26 cellular contexts compared by ENCODE assay signal in genomic region chr10:99965700-99966099, GRCh38. TPM values are rescaled to one million over a fixed set of nuclear protein-coding genes. Genes with fewer than 3 reads are reported as not detected.
A peak's percentile ranks its signal among the peaks of the same experiment; 100 is the strongest.
DNase-seq lines count a peak whose midpoint lies in the region; ATAC-seq, FAIRE-seq and TF ChIP-seq lines count a peak whose summit lies in the region.
"Had no signal": no experiment of that assay in that cellular context is flagged by ENCODE, and none has a peak within 500 bp of the region (broad histone marks: within the 10 kb centered on the region; RNA-seq: fewer than 3 reads in every experiment).

No MANE protein-coding gene starts in this region.

- intact Hi-C loops in Panc1 (cut with micrococcal nuclease; ENCODE audit: unreplicated experiment) = loop anchor here (5.0 kb wide), 1 partner anchor 118 kb away; no protein-coding TSS in a partner anchor

- no peak overlapping the region for H3K4me3 ChIP-seq in GM23248
- H3K4me3 ChIP-seq in Panc1 (ENCODE audit: low read depth in 2 of 2, low read length in 2 of 2) = no peak overlapping the region
- H3K4me3 ChIP-seq in mesenchymal stem cell (ENCODE audit: insufficient read depth in 1 of 2, low read depth in 1 of 2, low read length in 2 of 2) = no peak overlapping the region
- no peak overlapping the region for H3K4me3 ChIP-seq in MG63
- H3K4me3 ChIP-seq: BLaER1 treated with 17β-estradiol and CSF1 and Interleukin-3, amounts not matched to agents 10 nM and 100 nM; HAP-1; mucosa of descending colon; SJCRH30 had no signal

- no TSS peak for BruUV-seq in Panc1 (replicated peaks; lab: Mats Ljungman, UMichigan)

- H2BK15ac ChIP-seq in mesenchymal stem cell (ENCODE audit: low read depth, poor library complexity, severe bottlenecking) = peak overlapping the region; percentile 48

- POLR2A ChIA-PET in Panc1 (lab: Charles Lee) = interaction anchor here (0.5 to 0.7 kb wide), 3 partner anchors 12 to 49 kb away, joined by 3 to 5 read pairs (median 4); no protein-coding TSS in a partner anchor

- H3K9ac ChIP-seq in GM23248 = peak overlapping the region; percentile 25
- H3K9ac ChIP-seq in mesenchymal stem cell (ENCODE audit: low read length) = peak overlapping the region; percentile 9
- H3K9ac ChIP-seq: BLaER1 treated with 17β-estradiol and CSF1 and Interleukin-3, amounts not matched to agents 10 nM and 100 nM had no signal

- H3K27ac ChIP-seq in GM23248 = peak overlapping the region; percentile 66
- H3K27ac ChIP-seq in Panc1 (ENCODE audit: low read length) = peak overlapping the region; percentile 82
- peak overlapping the region; percentile 49 for H3K27ac ChIP-seq in mesenchymal stem cell (ENCODE audit: low read length, poor library complexity, severe bottlenecking)
- H3K27ac ChIP-seq: BLaER1 treated with 17β-estradiol and CSF1 and Interleukin-3, amounts not matched to agents 10 nM and 100 nM had no signal

- ATAC-seq in Panc1 (no peak), GM21360 (IDR thresholded peaks at IDR 0.05; ENCODE audit: unreplicated experiment) (no peak)
- ATAC-seq: activated CD8-positive, alpha-beta T cell treated with anti-CD3 and anti-CD28 coated beads for 36 hours; mucosa of descending colon; sciatic nerve; stimulated activated naive CD8-positive, alpha-beta T cell treated with anti-CD3 and anti-CD28 coated beads, Interleukin-15, Interleukin-2, amounts not matched to agents 100 U/mL and 50 U/mL, for 24 hours had no signal

- H3K18ac ChIP-seq in mesenchymal stem cell (ENCODE audit: low read depth in 1 of 2, low read length in 2 of 2) = no peak overlapping the region

- no peak overlapping the region for H2BK120ac ChIP-seq in mesenchymal stem cell (ENCODE audit: low read depth, low read length)

- CTCF ChIA-PET in Panc1 (lab: Charles Lee) = interaction anchor here (0.6 to 1.0 kb wide), 2 partner anchors 81 to 120 kb away, joined by 4 to 5 read pairs; no protein-coding TSS in a partner anchor

- H2AK5ac ChIP-seq in mesenchymal stem cell (ENCODE audit: low read length, severe bottlenecking) = no peak overlapping the region

- no peaks in the 10 kb centered on the region for H3K9me2 ChIP-seq in GM23248 (ENCODE audit: insufficient read depth)

- no peak for FAIRE-seq in RCC 7860 (lab: Jason Lieb, UNC)
- FAIRE-seq: frontal cortex, islet of Langerhans, TTC549 had no signal

- no peaks in the 10 kb centered on the region for H3K27me3 ChIP-seq in GM23248 (replicated peaks; ENCODE audit: insufficient read depth)
- no peaks in the 10 kb centered on the region for H3K27me3 ChIP-seq in Panc1 (ENCODE audit: control insufficient read depth, insufficient read depth, low read length)
- no peaks in the 10 kb centered on the region for H3K27me3 ChIP-seq in mesenchymal stem cell (ENCODE audit: control insufficient read depth in 1 of 2, insufficient read depth in 1 of 2, low read length in 2 of 2)
- no peaks in the 10 kb centered on the region for H3K27me3 ChIP-seq in MG63
- H3K27me3 ChIP-seq: BLaER1 treated with 17β-estradiol and CSF1 and Interleukin-3, amounts not matched to agents 10 nM and 100 nM; SJCRH30 had no signal

- peaks cover 71% of the 10 kb centered on the region for H3K79me2 ChIP-seq in GM23248 (ENCODE audit: insufficient read depth)

- 86 to 89% methylated on average over 4 of the region's 4 CpGs for WGBS in GM23248 (ENCODE audit: low coverage in 1 of 2, low lambda C conversion rate in 2 of 2, missing lambda C conversion rate in 2 of 2), 2 experiments
- 87% methylated on average over 3 of the region's 4 CpGs for WGBS in mesenchymal stem cell

- TF ChIP-seq CTCF in Panc1 (IDR thresholded peaks at IDR 0.05) = no peak

- H4K20me1 ChIP-seq in GM23248 (ENCODE audit: insufficient read depth) = no peaks in the 10 kb centered on the region
- H4K20me1 ChIP-seq: BLaER1 treated with 17β-estradiol and CSF1 and Interleukin-3, amounts not matched to agents 10 nM and 100 nM had no signal

- peaks cover 49% of the 10 kb centered on the region for H3F3A ChIP-seq in GM23248 (ENCODE audit: insufficient read depth)

- H2BK12ac ChIP-seq in mesenchymal stem cell (ENCODE audit: low read length in 2 of 2) = no peak overlapping the region

- no peak overlapping the region for H3K14ac ChIP-seq in mesenchymal stem cell (ENCODE audit: low read length in 2 of 2)

- DNase-seq in GM23248 = peak; percentile 48
- DNase-seq in Panc1 (ENCODE audit: low read depth, low spot score) = no peak
- peak; percentile 84 for DNase-seq in dermis blood vessel endothelial cell
- DNase-seq in mesenchymal stem cell = peak; percentile 72
- no peak for DNase-seq in RCC 7860 (ENCODE audit: low spot score)
- no peak for DNase-seq in NOMO-1 (lab: John Stamatoyannopoulos, UW; ENCODE audit: unreplicated experiment in 2 of 2)
- DNase-seq in MG63 = no peak
- DNase-seq: activated CD8-positive, alpha-beta T cell treated with anti-CD3 and anti-CD28 coated beads for 36 hours; activated effector memory CD4-positive, alpha-beta T cell treated with anti-CD3 and anti-CD28 coated beads, Interleukin-2, amount 50 U/mL, for 16 hours; erythroblast; mucosa of descending colon; NCI-H1105 treated with DMSO at 0.1 percent for 48 hours; NCI-H2029; NCI-H446 treated with DMSO at 0.1 percent for 48 hours; nephron progenitor cell; OCI-M1; stimulated activated CD4-positive, alpha-beta T cell treated with anti-CD3 and anti-CD28 coated beads, Interleukin-15, amount 100 ng/mL, for 24 hours; stimulated activated naive CD8-positive, alpha-beta T cell treated with anti-CD3 and anti-CD28 coated beads, Interleukin-15, Interleukin-2, amounts not matched to agents 100 U/mL and 50 U/mL, for 24 hours had no signal

- H3K4me1 ChIP-seq in GM23248 (ENCODE audit: insufficient read depth) (peaks cover 29% of the 10 kb centered on the region), Panc1 (ENCODE audit: control insufficient read depth, insufficient read depth, low read length) (peaks cover 43% of the 10 kb centered on the region), mesenchymal stem cell (ENCODE audit: control insufficient read depth, insufficient read depth, low read depth, low read length) (peaks cover 6% of the 10 kb centered on the region)
- H3K4me1 ChIP-seq: HAP-1 had no signal

- H3K4me2 ChIP-seq in GM23248 (ENCODE audit: unreplicated experiment) (peak overlapping the region; percentile 29), mesenchymal stem cell (ENCODE audit: low read length, poor library complexity, severe bottlenecking) (no peak overlapping the region)
- H3K4me2 ChIP-seq: BLaER1 treated with 17β-estradiol and CSF1 and Interleukin-3, amounts not matched to agents 10 nM and 100 nM had no signal

- H3K4ac ChIP-seq in mesenchymal stem cell (ENCODE audit: low read depth in 1 of 2, low read length in 2 of 2) = no peak overlapping the region

- no peak overlapping the region for H2AFZ ChIP-seq in GM23248
- H2AFZ ChIP-seq in mesenchymal stem cell (ENCODE audit: low read depth, low read length) = no peak overlapping the region

- peaks cover 19% of the 10 kb centered on the region for H3K79me1 ChIP-seq in mesenchymal stem cell (replicated peaks; ENCODE audit: low read length, poor library complexity, severe bottlenecking)

- no peak overlapping the region for H3K23ac ChIP-seq in mesenchymal stem cell (ENCODE audit: low read length in 2 of 2)

- H3K36me3 ChIP-seq in GM23248 (ENCODE audit: low read depth) (peaks cover 33% of the 10 kb centered on the region), Panc1 (ENCODE audit: control insufficient read depth, insufficient read depth, low read length) (peaks cover 7% of the 10 kb centered on the region), mesenchymal stem cell (ENCODE audit: control insufficient read depth in 1 of 2, insufficient read depth in 2 of 2, low read depth in 1 of 2, low read length in 2 of 2) (peaks cover 4 to 54% of the 10 kb centered on the region in 2 experiments), MG63 (peaks cover 38% of the 10 kb centered on the region)

- in situ Hi-C loops in GM23248 (cut with MboI) (no loop called here), Panc1 (cut with HindIII; ENCODE audit: low pct_unique_long_range_greater_than_20kb, low sequenced_read_pairs) (no loop called here)

- H4K8ac ChIP-seq in mesenchymal stem cell (ENCODE audit: low read length) = no peak overlapping the region

- H2BK5ac ChIP-seq in mesenchymal stem cell (ENCODE audit: low read depth, low read length, poor library complexity, severe bottlenecking) = no peak overlapping the region

- no peak overlapping the region for H4K91ac ChIP-seq in mesenchymal stem cell (ENCODE audit: low read length)

- no peaks in the 10 kb centered on the region for H3K9me3 ChIP-seq in GM23248 (ENCODE audit: low read depth)
- no peaks in the 10 kb centered on the region; the same call in 1 of the 2 replicates for H3K9me3 ChIP-seq in Panc1 (ENCODE audit: control insufficient read depth, insufficient read depth, low read depth, low read length)
- H3K9me3 ChIP-seq in mesenchymal stem cell (ENCODE audit: control insufficient read depth, low read length) = no peaks in the 10 kb centered on the region
- H3K9me3 ChIP-seq in MG63 = no peaks in the 10 kb centered on the region
- H3K9me3 ChIP-seq: HAP-1, mucosa of descending colon, SJCRH30 had no signal

RNA-seq across cellular contexts. Expression of gene DNMBP, which starts 44.0 kb away (rescaled TPM):
- 18.5 and 22.4 TPM in 2 replicates for total RNA-seq in GM23248 (2014; rRNA removed; shearing (Covaris generic))
- polyA plus RNA-seq in GM23248 (2016; fragmentation: Nextera tagmentation; extraction: Ambion mirVana) = 12.4 and 12.6 TPM in 2 replicates
- total RNA-seq in Panc1 (2021; ENCODE audit: unreplicated experiment) (39.3 TPM), dermis blood vessel endothelial cell (39.5 and 46.6 TPM in 2 replicates)
- 21.7 TPM for polyA plus RNA-seq in Panc1 (2012; ENCODE audit: insufficient read length)
- polyA plus RNA-seq in mesenchymal stem cell (2013, experiment 1 of 2) = 15.3 TPM
- polyA plus RNA-seq in mesenchymal stem cell (2013, experiment 2 of 2) = 14.3 TPM
- total RNA-seq in MG63 (2014; rRNA removed; shearing (Covaris generic); ENCODE audit: low replicate concordance) = 5.4 and 6.5 TPM in 2 replicates

Comparison
In these comparisons a context has a peak if more than half of its experiments do, and no peak if none do; other contexts are left out.
1. DNase-seq: peak in GM23248 (single experiment), dermis blood vessel endothelial cell (single experiment) and mesenchymal stem cell (single experiment); none in Panc1 (single experiment), RCC 7860 (single experiment), NOMO-1 (0 of 2) and MG63 (single experiment).
2. Peak in every context shown above with its lines, with median percentiles within 50 percentile points of each other: H3K27ac ChIP-seq.